8 cellular contexts compared by ENCODE assay signal in the genomic region with DNA sequence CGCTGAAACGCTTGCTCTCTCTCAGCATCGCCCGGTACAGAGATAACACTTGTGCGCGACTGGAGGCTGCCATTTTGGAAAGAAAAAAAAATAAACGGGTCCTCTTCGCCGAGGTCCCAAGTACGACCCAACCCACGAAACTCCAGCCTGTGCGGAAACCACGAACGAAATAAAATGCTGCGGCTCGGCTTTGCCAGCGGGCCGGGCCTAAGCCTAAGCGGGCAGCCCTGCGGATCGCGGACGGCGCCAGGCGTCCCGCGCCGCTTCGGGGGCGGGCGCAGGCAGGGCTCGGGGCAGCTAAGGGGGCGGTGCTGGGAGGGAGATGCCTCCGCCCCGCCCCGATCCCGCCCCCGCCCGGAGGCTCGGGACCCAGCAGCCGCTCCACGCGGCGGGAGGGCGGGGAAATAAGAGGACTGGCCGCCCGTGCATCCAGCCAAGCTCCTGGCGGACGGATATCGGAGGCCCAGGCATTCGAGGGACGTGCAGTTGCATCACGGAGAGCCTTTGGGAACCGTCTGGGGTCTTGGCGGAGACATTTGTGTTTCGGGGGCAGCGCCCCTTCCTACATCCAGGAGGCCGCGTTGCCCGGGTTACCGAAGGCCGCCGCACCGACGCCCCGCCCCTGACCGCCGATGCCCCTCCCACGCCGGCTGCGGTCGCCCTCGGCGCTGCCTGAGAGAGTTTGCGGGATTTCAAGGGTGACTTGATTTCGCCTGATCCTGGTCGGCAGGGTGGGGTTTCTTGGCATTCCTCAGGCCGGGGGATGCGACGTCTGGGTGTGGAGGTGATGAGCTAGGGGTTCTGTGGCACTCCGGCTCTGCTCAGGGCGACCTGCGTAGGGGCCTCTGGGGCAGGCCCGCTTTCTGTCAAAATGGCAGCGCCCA. TPM values are rescaled to one million over a fixed set of nuclear protein-coding genes. Genes with fewer than 3 reads are reported as not detected.
DNase-seq lines count a peak whose midpoint lies in the region; TF ChIP-seq lines count a peak whose summit lies in the region.

A gene (plus strand): TSS at position 853 of the 884 bp plus-strand sequence.
A gene (minus strand): TSS at position 290 of the 884 bp plus-strand sequence. CDS start 217 bp downstream, at position 73.

- H3K36me3 ChIP-seq in ES-I3 (ENCODE audit: insufficient read depth, low read length) = peaks cover 4% of the 10 kb centered on the region; the same call in 1 of the 2 replicates
- peaks cover 21% of the 10 kb centered on the region for H3K36me3 ChIP-seq in HAP-1 (replicated peaks)
- H3K36me3 ChIP-seq in MG63 = no peaks in the 10 kb centered on the region
- H3K36me3 ChIP-seq in stomach = no peaks in the 10 kb centered on the region

- H3K4me3 ChIP-seq in HAP-1 (peak within 1 kb of the TSS; percentile 96), MG63 (peak within 1 kb of the TSS; percentile 72), fibroblast of villous mesenchyme (ENCODE audit: low read depth, low read length) (peak within 1 kb of the TSS; percentile 92), stomach (peak within 1 kb of the TSS; percentile 79 to 100 (median 92))

- H3K27me3 ChIP-seq in HAP-1 (ENCODE audit: low read depth) (no peaks in the 10 kb centered on the region), MG63 (no peaks in the 10 kb centered on the region), stomach (no peaks in the 10 kb centered on the region)

- no peak for TF ChIP-seq EP300 in stomach (IDR thresholded peaks at IDR 0.05)

- TF ChIP-seq POLR2A in stomach (IDR thresholded peaks at IDR 0.05) = no peak

- peak within 1 kb of the TSS; percentile 100 for H3K4me3 Mint-ChIP-seq in neural crest cell

- intact Hi-C loops in stomach (cut with DNase I; ENCODE audit: low total_unique reads) = no loop called here

- H3K27ac ChIP-seq in stomach = peak within 1 kb of the TSS; percentile 93 to 99 (median 96)

- H3K4me1 ChIP-seq in ES-I3 (ENCODE audit: insufficient read depth, low read length) = no peaks in the 10 kb centered on the region
- H3K4me1 ChIP-seq in HAP-1 = peaks cover 10% of the 10 kb centered on the region
- peaks cover 8 to 40% (median 31%) of the 10 kb centered on the region in 4 donors for H3K4me1 ChIP-seq in stomach

- DNase-seq in HAP-1 (ENCODE audit: low spot score in 2 of 2) = peak; percentile 81 to 91
- DNase-seq in MG63 = peak; percentile 91
- peak; percentile 75 for DNase-seq in SIG-M5 treated with dmso at 0.1 percent for 504 hours (lab: John Stamatoyannopoulos, UW; ENCODE audit: unreplicated experiment)
- DNase-seq in activated gamma-delta T cell treated with Interleukin-2 at 50 U/mL for 16 hours = peak; percentile 87
- peak; percentile 86 for DNase-seq in fibroblast of villous mesenchyme (ENCODE audit: low read depth)
- peak; percentile 89 for DNase-seq in neural crest cell (ENCODE audit: low read depth, low spot score)
- peak; percentile 89 for DNase-seq in stomach

- no peaks in the 10 kb centered on the region for H3K9me3 Mint-ChIP-seq in neural crest cell

- peaks cover 27% of the 10 kb centered on the region for H3K4me1 Mint-ChIP-seq in neural crest cell

- H3K27me3 Mint-ChIP-seq in neural crest cell (ENCODE audit: low read depth) = no peaks in the 10 kb centered on the region

- no peaks in the 10 kb centered on the region for H3K9me3 ChIP-seq in ES-I3 (ENCODE audit: control insufficient read depth, insufficient read depth, low read length)
- H3K9me3 ChIP-seq in HAP-1 = 0 out of 2 replicates have a peak, but pooled peaks cover 2% of the 10 kb centered on the region
- no peaks in the 10 kb centered on the region for H3K9me3 ChIP-seq in MG63
- H3K9me3 ChIP-seq in stomach = no peaks in the 10 kb centered on the region

- peak within 1 kb of the TSS; percentile 100 for H3K27ac Mint-ChIP-seq in neural crest cell (ENCODE audit: unreplicated experiment)

- WGBS in stomach, 5 donors = 0 to 1% (median 1%) methylated on average over 36 to 85 of the region's 85 CpGs

- peak; percentile 17 for TF ChIP-seq CTCF in fibroblast of villous mesenchyme (IDR thresholded peaks at IDR 0.05; ENCODE audit: insufficient read depth, low read depth, low read length)
- peak; percentile 59 for TF ChIP-seq CTCF in neural crest cell (conservative IDR thresholded peaks at IDR 0.05)
- peak in 3 of 7 experiments; percentile 5 to 42 (median 21) for TF ChIP-seq CTCF in stomach (IDR thresholded peaks at IDR 0.05)

- peak within 1 kb of the TSS; percentile 97 for H3K9ac ChIP-seq in ES-I3 (ENCODE audit: low read depth, low read length)

- peaks cover 13% of the 10 kb centered on the region for H3K36me3 Mint-ChIP-seq in neural crest cell (ENCODE audit: low read depth)

- in situ Hi-C loops in HAP-1 (cut with MboI; ENCODE audit: low sequenced_read_pairs) = no loop called here

RNA-seq across cellular contexts. Expression of the first gene that starts in this region (rescaled TPM):
- 7.9 and 17.3 TPM in 2 replicates for total RNA-seq in MG63 (2014; rRNA removed; shearing (Covaris generic); ENCODE audit: low replicate concordance)
- 23.2 and 29.8 TPM in 2 replicates for total RNA-seq in fibroblast of villous mesenchyme
- total RNA-seq in neural crest cell = 21.1 and 23.3 TPM in 2 replicates
- total RNA-seq in stomach = 10 to 100 TPM in 4 of 5 donors, 1 to 10 TPM in 1; 3.8 to 47.8 (median 25.7) TPM
- polyA plus RNA-seq in stomach = 10 to 100 TPM in 2 of 3 donors, 1 to 10 TPM in 1; 9.5 to 10.8 (median 10.1) TPM

RNA-seq across cellular contexts. Expression of the second gene that starts in this region (rescaled TPM):
- 8.9 and 35.0 TPM in 2 replicates for total RNA-seq in MG63 (2014; rRNA removed; shearing (Covaris generic); ENCODE audit: low replicate concordance)
- 9.0 and 13.4 TPM in 2 replicates for total RNA-seq in fibroblast of villous mesenchyme
- 39.3 and 46.3 TPM in 2 replicates for total RNA-seq in neural crest cell
- total RNA-seq in stomach = 10 to 100 TPM in 3 of 5 donors, under 1 TPM in 1, not detected in 1; 0.58 to 31.4 (median 13.6) TPM
- polyA plus RNA-seq in stomach = 10 to 100 TPM; 18.5 to 22.5 (median 22.0) TPM

Comparison
In these comparisons a context has a peak if more than half of its experiments do, and no peak if none do; other contexts are left out.
1. Peak in every context shown above with its lines: DNase-seq, H3K4me3 ChIP-seq and H3K27ac ChIP-seq.